In the genomic region with DNA sequence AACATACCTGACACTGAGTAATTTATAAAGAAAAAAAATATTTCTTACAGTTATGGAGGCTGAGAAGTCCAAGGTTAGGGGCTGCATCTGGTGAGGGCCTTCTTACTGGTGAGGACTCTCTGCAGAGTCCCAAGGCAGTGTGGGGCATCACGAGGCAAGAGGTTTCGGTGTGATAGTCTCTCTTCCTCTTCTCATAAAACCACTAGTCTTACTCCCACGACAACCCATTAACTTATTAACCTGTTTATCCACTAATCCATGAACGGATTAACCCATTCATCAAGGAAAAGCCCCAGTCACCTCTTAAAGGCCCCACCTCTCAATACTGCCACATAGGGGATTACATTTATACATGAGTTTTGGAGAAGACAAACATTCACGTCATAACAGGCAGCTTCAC, we compare ENCODE assay signal across 14 cellular contexts. TPM values are rescaled to one million over a fixed set of nuclear protein-coding genes. Genes with fewer than 3 reads are reported as not detected.
DNase-seq lines count a peak whose midpoint lies in the region; ATAC-seq and TF ChIP-seq lines count a peak whose summit lies in the region.
"Had no signal": no experiment of that assay in that cellular context is flagged by ENCODE, and none has a peak within 500 bp of the region (broad histone marks: within the 10 kb centered on the region; RNA-seq: fewer than 3 reads in every experiment).

No MANE protein-coding gene starts in this region.

- H4K20me1 ChIP-seq in Karpas-422 (ENCODE audit: insufficient read depth, low read depth, low read length), result peaks cover 4% of the 10 kb centered on the region; the same call in 1 of the 2 replicates

- H3K4me2 ChIP-seq in Karpas-422 (ENCODE audit: low read depth, low read length, poor library complexity, severe bottlenecking), result no peak overlapping the region

- H3K9me3 ChIP-seq in Karpas-422 (ENCODE audit: low read length) (no peaks in the 10 kb centered on the region), upper lobe of right lung (no peaks in the 10 kb centered on the region), tibial artery (no peaks in the 10 kb centered on the region)
- H3K9me3 ChIP-seq: HAP-1 had no signal

- H3K36me3 ChIP-seq in Karpas-422 (ENCODE audit: insufficient read depth, low read length) (peaks cover 65% of the 10 kb centered on the region), upper lobe of right lung (peaks cover 21% of the 10 kb centered on the region), tibial artery (peaks cover 0 to 1% (median 0%) of the 10 kb centered on the region in 3 donors)
- H3K36me3 ChIP-seq: HAP-1 had no signal

- no peak overlapping the region for H3K9ac ChIP-seq in Karpas-422 (ENCODE audit: low read length)

- ATAC-seq in GM19351 (IDR thresholded peaks at IDR 0.05; ENCODE audit: unreplicated experiment) (peak; percentile 68), HG02678 (IDR thresholded peaks at IDR 0.05; ENCODE audit: unreplicated experiment) (peak; percentile 73), upper lobe of right lung (peak; percentile 61)

- H3K4me1 ChIP-seq in Karpas-422 (ENCODE audit: low read length) (peaks cover 98% of the 10 kb centered on the region), upper lobe of right lung (no peaks in the 10 kb centered on the region), tibial artery (no peaks in the 10 kb centered on the region)
- H3K4me1 ChIP-seq: HAP-1 had no signal

- no peak overlapping the region for H2AFZ ChIP-seq in Karpas-422 (ENCODE audit: low read length)

- H3K79me2 ChIP-seq in Karpas-422 (ENCODE audit: low read length), result peaks cover 54% of the 10 kb centered on the region

- TF ChIP-seq CTCF in upper lobe of right lung (IDR thresholded peaks at IDR 0.05) (no peak), tibial artery (IDR thresholded peaks at IDR 0.05) (no peak)

- H3K9me2 ChIP-seq in Karpas-422 (replicated peaks; ENCODE audit: insufficient read depth, low read length), result no peaks in the 10 kb centered on the region

- no peaks in the 10 kb centered on the region for H3K27me3 ChIP-seq in Karpas-422 (ENCODE audit: low read length)
- H3K27me3 ChIP-seq in upper lobe of right lung, result no peaks in the 10 kb centered on the region
- peaks cover 0 to 13% of the 10 kb centered on the region in 2 donors for H3K27me3 ChIP-seq in tibial artery

- H3K27ac ChIP-seq in Karpas-422 (ENCODE audit: low read length), result peak overlapping the region; percentile 96
- no peak overlapping the region for H3K27ac ChIP-seq in upper lobe of right lung
- no peak overlapping the region for H3K27ac ChIP-seq in tibial artery
- H3K27ac ChIP-seq: epithelial cell of prostate had no signal

- no peak for DNase-seq in Karpas-422
- DNase-seq in upper lobe of right lung, result no peak
- DNase-seq in tibial artery, result no peak
- DNase-seq in activated CD4-positive, alpha-beta T cell treated with anti-CD3 and anti-CD28 coated beads, Interleukin-2, amount 50 U/mL, for 48 hours, result no peak
- no peak for DNase-seq in T-helper 9 cell
- DNase-seq: activated CD4-positive, alpha-beta T cell treated with anti-CD3 and anti-CD28 coated beads, Interleukin-2, amount 10 ng/mL, durations not matched to agents 7 days and 5 days; activated naive CD4-positive, alpha-beta T cell treated with anti-CD3 and anti-CD28 coated beads for 36 hours; central memory CD4-positive, alpha-beta T cell; NCI-H1105 treated with DMSO at 0.1 percent for 48 hours; stimulated activated CD4-positive, alpha-beta T cell treated with anti-CD3 and anti-CD28 coated beads, Interleukin-4, amount 100 ng/mL, for 24 hours had no signal

- intact Hi-C loops in upper lobe of right lung (cut with DNase I), result no loop called here
- intact Hi-C loops in tibial artery (cut with DNase I; ENCODE audit: low total_unique reads), result no loop called here

- H3K4me3 ChIP-seq in Karpas-422 (ENCODE audit: low read length) (no peak overlapping the region), upper lobe of right lung (no peak overlapping the region), tibial artery (no peak overlapping the region)
- H3K4me3 ChIP-seq: HAP-1 had no signal

RNA-seq across cellular contexts. Expression of a gene that starts 20.1 kb away (rescaled TPM):
- 66.2 and 96.5 TPM in 2 replicates for total RNA-seq in Karpas-422 (2014; rRNA removed; shearing (Covaris generic); ENCODE audit: low replicate concordance)
- 78.9 TPM for total RNA-seq in upper lobe of right lung

RNA-seq across cellular contexts. Expression of a gene that starts 45.1 kb away (rescaled TPM):
- total RNA-seq in Karpas-422 (2014; rRNA removed; shearing (Covaris generic); ENCODE audit: low replicate concordance), result 40.7 and 59.7 TPM in 2 replicates
- total RNA-seq in upper lobe of right lung, result 36.3 TPM

RNA-seq across cellular contexts. Expression of a gene that starts 47.2 kb away (rescaled TPM):
- 14.4 and 17.4 TPM in 2 replicates for total RNA-seq in Karpas-422 (2014; rRNA removed; shearing (Covaris generic); ENCODE audit: low replicate concordance)
- total RNA-seq in upper lobe of right lung, result 36.9 TPM
